20 cellular contexts compared by ENCODE assay signal in genomic region chr1:61638296-61638695, GRCh38.
DNase-seq lines count a peak whose midpoint lies in the region; TF ChIP-seq lines count a peak whose summit lies in the region.
"Had no signal": no experiment of that assay in that cellular context is flagged by ENCODE, and none has a peak within 500 bp of the region (broad histone marks: within the 10 kb centered on the region; RNA-seq: fewer than 3 reads in every experiment).

No MANE protein-coding gene starts in this region.

- no peak for TF ChIP-seq CTCF in cardiac fibroblast (IDR thresholded peaks at IDR 0.05; ENCODE audit: low read depth, low read length)
- no peak for TF ChIP-seq CTCF in hepatocyte (IDR thresholded peaks at IDR 0.05; ENCODE audit: poor library complexity)
- no peak for TF ChIP-seq CTCF in GM10248 (IDR thresholded peaks at IDR 0.05; ENCODE audit: control extremely low read depth, extremely low read depth, low read depth, missing control alignments)

- no peaks in the 10 kb centered on the region for H3K9me2 ChIP-seq in hepatocyte (replicated peaks; ENCODE audit: insufficient read depth)

- H3K4me3 ChIP-seq in cardiac fibroblast (replicated peaks in 1 of 2; ENCODE audit: low read depth in 2 of 2, low read length in 2 of 2) (no peak overlapping the region), hepatocyte (no peak overlapping the region)
- H3K4me3 ChIP-seq: adrenal gland, SJSA1 had no signal

- H3K9me3 ChIP-seq in hepatocyte (ENCODE audit: low read depth): no peaks in the 10 kb centered on the region
- H3K9me3 ChIP-seq: adrenal gland, SJSA1 had no signal

- H3K4me2 ChIP-seq in hepatocyte: no peak overlapping the region

- WGBS in hepatocyte (ENCODE audit: low lambda C conversion rate, missing lambda C conversion rate): 56% methylated on average over 2 of the region's 2 CpGs

- no peaks in the 10 kb centered on the region for H4K20me1 ChIP-seq in hepatocyte (ENCODE audit: insufficient read depth, poor library complexity, severe bottlenecking)

- POLR2A ChIA-PET in GM10248 (lab: Yijun Ruan, JAX): no interaction called here

- no peaks in the 10 kb centered on the region for H3K36me3 ChIP-seq in hepatocyte (replicated peaks; ENCODE audit: insufficient read depth, low read depth)
- H3K36me3 ChIP-seq: adrenal gland, SJSA1 had no signal

- CTCF ChIA-PET in GM10248 (lab: Yijun Ruan, JAX): interaction anchor here (1.0 kb wide), 1 partner anchor 17 kb away, joined by 4 read pairs; no protein-coding TSS in a partner anchor

- peaks cover 13% of the 10 kb centered on the region for H3K4me1 ChIP-seq in hepatocyte (ENCODE audit: insufficient read depth)
- H3K4me1 ChIP-seq: parathyroid adenoma, SJSA1 had no signal

- no peak overlapping the region for H2AFZ ChIP-seq in hepatocyte
- H2AFZ ChIP-seq: parathyroid adenoma had no signal

- peak overlapping the region; percentile 76 for H3K27ac ChIP-seq in hepatocyte
- H3K27ac ChIP-seq: SJSA1 had no signal

- DNase-seq in GM03348 (ENCODE audit: low spot score) (peak; percentile 69), cardiac fibroblast (ENCODE audit: low read depth in 2 of 2) (peak; percentile 65 to 92), hepatocyte (ENCODE audit: low spot score) (no peak), smooth muscle cell of the brain vasculature (ENCODE audit: low read depth, low spot score) (peak; percentile 62), pons (ENCODE audit: low spot score) (no peak), NCI-H345 (lab: John Stamatoyannopoulos, UW) (no peak), GM10248 (ENCODE audit: extremely low spot score) (no peak), NCI-H2081 treated with DMSO at 0.1 percent for 48 hours (lab: John Stamatoyannopoulos, UW) (no peak)
- DNase-seq: activated B cell treated with CpG ODN at 0.5 μM for 24 hours; adrenal gland; CD4-positive, CD25-positive, alpha-beta regulatory T cell; effector CD8-positive, alpha-beta T cell; GF-D8; hippocampal formation; mesendoderm; NCI-H1417 treated with DMSO at 0.1 percent for 48 hours; stimulated activated CD4-positive, alpha-beta T cell treated with anti-CD3 and anti-CD28 coated beads, Interleukin-2, amount 100 ng/mL, for 48 hours; stimulated activated naive B cell treated with anti-CD40 and anti-IgM and Interleukin-4, amounts not matched to agents 10 μg/mL and 1 μg/mL and 100 μg/mL, for 72 hours had no signal

- no peaks in the 10 kb centered on the region for H3K27me3 ChIP-seq in hepatocyte
- H3K27me3 ChIP-seq: adrenal gland had no signal

- H3K79me2 ChIP-seq in hepatocyte: no peaks in the 10 kb centered on the region
- H3K79me2 ChIP-seq: parathyroid adenoma had no signal

Comparison
In these comparisons a context has a peak if more than half of its experiments do, and no peak if none do; other contexts are left out.
1. DNase-seq: peak in GM03348 (single experiment), cardiac fibroblast (2 of 2) and smooth muscle cell of the brain vasculature (single experiment); none in hepatocyte (single experiment), pons (single experiment), NCI-H345 (single experiment), GM10248 (single experiment) and NCI-H2081 treated with DMSO at 0.1 percent for 48 hours (single experiment).